18 cellular contexts compared by ENCODE assay signal in the genomic region with DNA sequence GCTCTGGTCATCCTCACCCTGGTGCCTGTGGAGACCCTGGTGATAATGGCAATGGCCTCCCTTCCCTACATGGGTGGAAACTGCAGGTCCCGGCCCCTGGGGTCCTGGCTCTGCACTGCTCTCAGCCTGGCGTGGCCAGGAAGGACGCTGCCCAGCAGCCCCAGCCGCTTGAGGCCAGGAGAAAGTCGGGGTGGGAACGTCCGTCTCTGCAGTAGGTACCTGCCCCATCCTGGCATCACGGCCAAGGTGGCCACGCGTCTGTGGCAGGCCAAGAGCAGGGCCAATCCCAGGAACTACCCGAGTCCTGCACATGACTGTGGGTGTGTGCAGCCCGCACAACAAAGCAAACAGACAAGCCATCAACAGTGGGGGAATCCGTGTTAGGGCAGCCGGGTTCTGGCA. TPM values are rescaled to one million over a fixed set of nuclear protein-coding genes. Genes with fewer than 3 reads are reported as not detected.
DNase-seq lines count a peak whose midpoint lies in the region; ATAC-seq and TF ChIP-seq lines count a peak whose summit lies in the region.
"Had no signal": no experiment of that assay in that cellular context is flagged by ENCODE, and none has a peak within 500 bp of the region (broad histone marks: within the 10 kb centered on the region; RNA-seq: fewer than 3 reads in every experiment).

No MANE protein-coding gene starts in this region.

- DNase-seq in H7: peak; percentile 53
- DNase-seq in RWPE1 (ENCODE audit: low spot score): no peak
- peak; percentile 32 to 76 for DNase-seq in left lung
- DNase-seq in sciatic nerve (ENCODE audit: low spot score): peak; percentile 56
- DNase-seq in NCI-H146 (lab: John Stamatoyannopoulos, UW): no peak
- DNase-seq in KBM-7: no peak
- DNase-seq: activated CD8-positive, alpha-beta T cell treated with anti-CD3 and anti-CD28 coated beads, Interleukin-2, amount 10 ng/mL, durations not matched to agents 7 days and 5 days; HFFc6; NCI-H1048; NCI-H2107; NCI-H526 treated with DMSO at 0.1 percent for 48 hours; transverse colon had no signal

- intact Hi-C loops in left lung (cut with DNase I) (no loop called here), sciatic nerve (cut with DNase I) (no loop called here)

- peaks cover 27 to 38% of the 10 kb centered on the region in 2 donors for H3K4me1 ChIP-seq in left lung

- no peak for ATAC-seq in left lung
- no peak for ATAC-seq in sciatic nerve
- ATAC-seq in HG02870 (IDR thresholded peaks at IDR 0.05; ENCODE audit: unreplicated experiment): no peak
- ATAC-seq: activated CD8-positive, alpha-beta T cell treated with anti-CD3 and anti-CD28 coated beads, Interleukin-2, amount 10 ng/mL, durations not matched to agents 7 days and 5 days; stimulated activated memory B cell treated with anti-CD40 and anti-IgM and Interleukin-4, amounts not matched to agents 10 μg/mL and 1 μg/mL and 100 μg/mL, for 72 hours had no signal

- CTCF ChIA-PET in RWPE1 (lab: Yijun Ruan, JAX): no interaction called here

- in situ Hi-C loops in KBM-7 (cut with MboI; ENCODE audit: low pct_unique_long_range_greater_than_20kb, low sequenced_read_pairs): no loop called here

- POLR2A ChIA-PET in RWPE1 (lab: Yijun Ruan, JAX; ENCODE audit: low non-redundant PET): no interaction called here

- peak overlapping the region; percentile 97 for H3K27ac ChIP-seq in RWPE1
- H3K27ac ChIP-seq in left lung: no peak overlapping the region
- H3K27ac ChIP-seq: neural progenitor cell had no signal

- H3K9me3 ChIP-seq in left lung: no peaks in the 10 kb centered on the region
- H3K9me3 ChIP-seq: Peyer's patch, transverse colon had no signal

- TF ChIP-seq CTCF in RWPE1 (conservative IDR thresholded peaks at IDR 0.05; ENCODE audit: low read depth) (no peak), left lung (IDR thresholded peaks at IDR 0.05) (no peak)

- H3K27me3 ChIP-seq in H7 (ENCODE audit: control insufficient read depth, insufficient read depth, low read length): peaks cover 2% of the 10 kb centered on the region; the same call in 1 of the 2 replicates
- peaks cover 0 to 68% of the 10 kb centered on the region in 2 donors for H3K27me3 ChIP-seq in left lung
- H3K27me3 ChIP-seq: Peyer's patch had no signal

- H3K4me3 ChIP-seq in H7 (ENCODE audit: insufficient read depth, low read depth, low read length) (no peak overlapping the region), left lung (no peak overlapping the region)
- H3K4me3 ChIP-seq: BLaER1 treated with 17β-estradiol and CSF1 and Interleukin-3, amounts not matched to agents 10 nM and 100 nM; coronary artery; neural progenitor cell; Peyer's patch; transverse colon had no signal

- no peaks in the 10 kb centered on the region for H3K36me3 ChIP-seq in H7 (replicated peaks; ENCODE audit: control insufficient read depth, insufficient read depth, low read length)
- no peaks in the 10 kb centered on the region for H3K36me3 ChIP-seq in left lung
- H3K36me3 ChIP-seq: BLaER1 treated with 17β-estradiol and CSF1 and Interleukin-3, amounts not matched to agents 10 nM and 100 nM; neural progenitor cell; Peyer's patch; transverse colon had no signal

RNA-seq across cellular contexts. Expression of a gene that starts 33.8 kb away (rescaled TPM):
- total RNA-seq in H7 (2014; rRNA removed; shearing (Covaris generic)): 23.3 and 39.1 TPM in 2 replicates
- total RNA-seq in left lung: 10 to 100 TPM; 23.5 to 31.2 TPM
- 16.6 TPM for total RNA-seq in sciatic nerve

RNA-seq across cellular contexts. Expression of a gene that starts 52.0 kb away (rescaled TPM):
- 0.03 and 0.30 TPM in 2 replicates for total RNA-seq in H7 (2014; rRNA removed; shearing (Covaris generic))
- under 1 TPM; 0.35 to 0.39 TPM for total RNA-seq in left lung
- 0.45 TPM for total RNA-seq in sciatic nerve

RNA-seq across cellular contexts. Expression of a gene that starts 58.4 kb away (rescaled TPM):
- 4.6 TPM in 2 replicates for total RNA-seq in H7 (2014; rRNA removed; shearing (Covaris generic))
- total RNA-seq in left lung: 10 to 100 TPM; 33.6 to 46.8 TPM
- total RNA-seq in sciatic nerve: 36.7 TPM

Comparison
In these comparisons a context has a peak if more than half of its experiments do, and no peak if none do; other contexts are left out.
1. DNase-seq: peak in H7 (single experiment), left lung (2 of 2) and sciatic nerve (single experiment); none in RWPE1 (single experiment), NCI-H146 (single experiment) and KBM-7 (single experiment).